1 cellular context compared by ENCODE assay signal in the genomic region with DNA sequence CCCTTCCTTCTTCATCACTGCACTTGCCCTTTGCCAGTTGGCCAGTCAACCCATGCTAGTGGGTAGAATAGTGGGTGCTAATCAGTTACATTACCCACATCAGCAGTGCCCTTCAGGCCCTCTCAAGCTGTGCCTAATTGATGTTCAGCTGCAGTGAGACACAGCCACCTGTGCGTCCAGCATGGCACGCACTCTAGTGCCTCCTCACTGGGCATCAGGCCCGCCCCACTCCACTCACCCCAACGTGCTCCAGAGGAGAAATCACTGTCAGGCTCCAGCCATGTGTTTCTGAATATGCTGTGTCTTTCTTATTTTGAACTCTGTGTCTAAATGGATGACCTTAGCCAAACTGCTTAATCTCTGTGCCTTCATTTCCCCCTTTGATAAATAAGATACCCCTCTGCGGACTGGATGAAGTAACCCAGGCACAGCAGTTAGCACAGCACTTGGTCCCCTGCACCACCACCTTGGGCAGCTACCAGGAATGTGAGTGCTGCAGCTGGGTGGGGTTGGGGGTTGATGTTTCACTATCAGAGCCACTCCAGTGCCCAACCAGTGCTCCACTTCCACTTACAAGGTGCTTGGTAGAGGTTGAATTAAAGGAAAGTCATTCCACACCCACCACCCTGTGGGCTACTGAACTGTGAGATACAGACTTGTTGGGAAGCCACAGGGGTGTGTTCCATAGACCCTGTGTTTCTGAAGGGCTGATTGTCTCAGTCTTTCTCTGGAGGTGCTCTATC.
TF ChIP-seq lines count a peak whose summit lies in the region.

No MANE protein-coding gene starts in this region.

TF ChIP-seq in HepG2, 621 proteins besides CTCF, POLR2A, EP300 and RAD21:
- TF ChIP-seq, protein P1, sequence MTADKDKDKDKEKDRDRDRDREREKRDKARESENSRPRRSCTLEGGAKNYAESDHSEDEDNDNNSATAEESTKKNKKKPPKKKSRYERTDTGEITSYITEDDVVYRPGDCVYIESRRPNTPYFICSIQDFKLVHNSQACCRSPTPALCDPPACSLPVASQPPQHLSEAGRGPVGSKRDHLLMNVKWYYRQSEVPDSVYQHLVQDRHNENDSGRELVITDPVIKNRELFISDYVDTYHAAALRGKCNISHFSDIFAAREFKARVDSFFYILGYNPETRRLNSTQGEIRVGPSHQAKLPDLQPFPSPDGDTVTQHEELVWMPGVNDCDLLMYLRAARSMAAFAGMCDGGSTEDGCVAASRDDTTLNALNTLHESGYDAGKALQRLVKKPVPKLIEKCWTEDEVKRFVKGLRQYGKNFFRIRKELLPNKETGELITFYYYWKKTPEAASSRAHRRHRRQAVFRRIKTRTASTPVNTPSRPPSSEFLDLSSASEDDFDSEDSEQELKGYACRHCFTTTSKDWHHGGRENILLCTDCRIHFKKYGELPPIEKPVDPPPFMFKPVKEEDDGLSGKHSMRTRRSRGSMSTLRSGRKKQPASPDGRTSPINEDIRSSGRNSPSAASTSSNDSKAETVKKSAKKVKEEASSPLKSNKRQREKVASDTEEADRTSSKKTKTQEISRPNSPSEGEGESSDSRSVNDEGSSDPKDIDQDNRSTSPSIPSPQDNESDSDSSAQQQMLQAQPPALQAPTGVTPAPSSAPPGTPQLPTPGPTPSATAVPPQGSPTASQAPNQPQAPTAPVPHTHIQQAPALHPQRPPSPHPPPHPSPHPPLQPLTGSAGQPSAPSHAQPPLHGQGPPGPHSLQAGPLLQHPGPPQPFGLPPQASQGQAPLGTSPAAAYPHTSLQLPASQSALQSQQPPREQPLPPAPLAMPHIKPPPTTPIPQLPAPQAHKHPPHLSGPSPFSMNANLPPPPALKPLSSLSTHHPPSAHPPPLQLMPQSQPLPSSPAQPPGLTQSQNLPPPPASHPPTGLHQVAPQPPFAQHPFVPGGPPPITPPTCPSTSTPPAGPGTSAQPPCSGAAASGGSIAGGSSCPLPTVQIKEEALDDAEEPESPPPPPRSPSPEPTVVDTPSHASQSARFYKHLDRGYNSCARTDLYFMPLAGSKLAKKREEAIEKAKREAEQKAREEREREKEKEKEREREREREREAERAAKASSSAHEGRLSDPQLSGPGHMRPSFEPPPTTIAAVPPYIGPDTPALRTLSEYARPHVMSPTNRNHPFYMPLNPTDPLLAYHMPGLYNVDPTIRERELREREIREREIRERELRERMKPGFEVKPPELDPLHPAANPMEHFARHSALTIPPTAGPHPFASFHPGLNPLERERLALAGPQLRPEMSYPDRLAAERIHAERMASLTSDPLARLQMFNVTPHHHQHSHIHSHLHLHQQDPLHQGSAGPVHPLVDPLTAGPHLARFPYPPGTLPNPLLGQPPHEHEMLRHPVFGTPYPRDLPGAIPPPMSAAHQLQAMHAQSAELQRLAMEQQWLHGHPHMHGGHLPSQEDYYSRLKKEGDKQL (CRISPR knock-in tag; IDR thresholded peaks at IDR 0.05; ENCODE audit: low read depth) = no peak
- TF ChIP-seq SRSF4 (IDR thresholded peaks at IDR 0.05; ENCODE audit: low read depth, low read length, poor library complexity, severe bottlenecking) (no peak), ZNF879 (CRISPR knock-in tag; IDR thresholded peaks at IDR 0.05) (no peak), SETDB1 (CRISPR knock-in tag; IDR thresholded peaks at IDR 0.05; ENCODE audit: borderline replicate concordance) (no peak)
- TF ChIP-seq, protein P2, sequence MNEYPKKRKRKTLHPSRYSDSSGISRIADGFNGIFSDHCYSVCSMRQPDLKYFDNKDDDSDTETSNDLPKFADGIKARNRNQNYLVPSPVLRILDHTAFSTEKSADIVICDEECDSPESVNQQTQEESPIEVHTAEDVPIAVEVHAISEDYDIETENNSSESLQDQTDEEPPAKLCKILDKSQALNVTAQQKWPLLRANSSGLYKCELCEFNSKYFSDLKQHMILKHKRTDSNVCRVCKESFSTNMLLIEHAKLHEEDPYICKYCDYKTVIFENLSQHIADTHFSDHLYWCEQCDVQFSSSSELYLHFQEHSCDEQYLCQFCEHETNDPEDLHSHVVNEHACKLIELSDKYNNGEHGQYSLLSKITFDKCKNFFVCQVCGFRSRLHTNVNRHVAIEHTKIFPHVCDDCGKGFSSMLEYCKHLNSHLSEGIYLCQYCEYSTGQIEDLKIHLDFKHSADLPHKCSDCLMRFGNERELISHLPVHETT (CRISPR knock-in tag; conservative IDR thresholded peaks at IDR 0.05) = no peak
